17 cellular contexts compared by ENCODE assay signal in genomic region chr12:89472508-89472907, GRCh38. TPM values are rescaled to one million over a fixed set of nuclear protein-coding genes. Genes with fewer than 3 reads are reported as not detected.
DNase-seq lines count a peak whose midpoint lies in the region; ATAC-seq and TF ChIP-seq lines count a peak whose summit lies in the region.
"Had no signal": no experiment of that assay in that cellular context is flagged by ENCODE, and none has a peak within 500 bp of the region (broad histone marks: within the 10 kb centered on the region; RNA-seq: fewer than 3 reads in every experiment).

No MANE protein-coding gene starts in this region.

- H3K9me3 ChIP-seq in ovary = no peaks in the 10 kb centered on the region
- H3K9me3 ChIP-seq: ascending aorta, uterus had no signal

- no peaks in the 10 kb centered on the region for H3K27me3 Mint-ChIP-seq in activated CD8-positive, alpha-beta T cell treated with anti-CD3 and anti-CD28 coated beads for 36 hours
- no peaks in the 10 kb centered on the region for H3K27me3 Mint-ChIP-seq in stimulated activated naive B cell treated with anti-CD40 and anti-IgM and Interleukin-4, amounts not matched to agents 10 μg/mL and 1 μg/mL and 100 μg/mL, for 72 hours

- H3K36me3 ChIP-seq in ovary = no peaks in the 10 kb centered on the region
- H3K36me3 ChIP-seq: ascending aorta, uterus had no signal

- H3K4me3 Mint-ChIP-seq in activated CD8-positive, alpha-beta T cell treated with anti-CD3 and anti-CD28 coated beads for 36 hours = no peak overlapping the region
- no peak overlapping the region for H3K4me3 Mint-ChIP-seq in stimulated activated naive B cell treated with anti-CD40 and anti-IgM and Interleukin-4, amounts not matched to agents 10 μg/mL and 1 μg/mL and 100 μg/mL, for 72 hours
- H3K4me3 Mint-ChIP-seq: endodermal cell had no signal

- CTCF ChIA-PET in activated CD8-positive, alpha-beta T cell treated with anti-CD3 and anti-CD28 coated beads for 36 hours (lab: Charles Lee) = interaction anchor here (3.0 to 3.6 kb wide), 2 partner anchors 11 to 53 kb away, joined by 15 to 80 read pairs; partner anchors contain the start of genes GALNT4 and POC1B

- H3K4me3 ChIP-seq in fibroblast of pulmonary artery (replicated peaks; ENCODE audit: low read depth, low read length) (no peak overlapping the region), ovary (no peak overlapping the region)
- H3K4me3 ChIP-seq: ascending aorta, lung, uterus had no signal

- peak; percentile 44 to 63 for ATAC-seq in activated naive CD4-positive, alpha-beta T cell treated with anti-CD3 and anti-CD28 coated beads, Interleukin-2, amount 50 U/mL, for 72 hours
- ATAC-seq in activated CD8-positive, alpha-beta T cell treated with anti-CD3 and anti-CD28 coated beads for 36 hours = no peak
- no peak for ATAC-seq in stimulated activated naive B cell treated with anti-CD40 and anti-IgM and Interleukin-4, amounts not matched to agents 10 μg/mL and 1 μg/mL and 100 μg/mL, for 72 hours (replicated peaks)

- H3K9me3 Mint-ChIP-seq in activated naive CD4-positive, alpha-beta T cell treated with anti-CD3 and anti-CD28 coated beads, Interleukin-2, amount 50 U/mL, for 72 hours = no peaks in the 10 kb centered on the region
- no peaks in the 10 kb centered on the region for H3K9me3 Mint-ChIP-seq in activated CD8-positive, alpha-beta T cell treated with anti-CD3 and anti-CD28 coated beads for 36 hours
- H3K9me3 Mint-ChIP-seq in stimulated activated naive B cell treated with anti-CD40 and anti-IgM and Interleukin-4, amounts not matched to agents 10 μg/mL and 1 μg/mL and 100 μg/mL, for 72 hours = no peaks in the 10 kb centered on the region
- H3K9me3 Mint-ChIP-seq: endodermal cell had no signal

- TF ChIP-seq POLR2A in ovary (IDR thresholded peaks at IDR 0.05) = no peak

- H3K27ac ChIP-seq in substantia nigra (ENCODE audit: low read depth, low read length, poor library complexity, severe bottlenecking) (peak overlapping the region; percentile 58), ovary (no peak overlapping the region)
- H3K27ac ChIP-seq: ascending aorta, parathyroid adenoma, uterus had no signal

- TF ChIP-seq CTCF in activated CD8-positive, alpha-beta T cell treated with anti-CD3 and anti-CD28 coated beads for 36 hours (IDR thresholded peaks at IDR 0.05) = no peak
- no peak for TF ChIP-seq CTCF in fibroblast of pulmonary artery (IDR thresholded peaks at IDR 0.05; ENCODE audit: low read length, missing control alignments)
- TF ChIP-seq CTCF in ovary (IDR thresholded peaks at IDR 0.05) = no peak

- 58 to 67% (median 60%) methylated on average over 2 of the region's 2 CpGs for WGBS in ovary, 3 donors

- no peak for DNase-seq in activated naive CD4-positive, alpha-beta T cell treated with anti-CD3 and anti-CD28 coated beads, Interleukin-2, amount 50 U/mL, for 72 hours (ENCODE audit: low spot score in 2 of 2)
- DNase-seq in activated naive CD4-positive, alpha-beta T cell (lab: John Stamatoyannopoulos, UW) = no peak
- no peak for DNase-seq in activated CD8-positive, alpha-beta T cell treated with anti-CD3 and anti-CD28 coated beads for 36 hours
- peak; percentile 47 for DNase-seq in fibroblast of pulmonary artery (ENCODE audit: low read depth)
- peak in 3 of 49 donors; percentile 8 to 30 (median 20) for DNase-seq in substantia nigra (lab: John Stamatoyannopoulos, UW)
- no peak for DNase-seq in ovary
- no peak for DNase-seq in NCI-H774 (lab: John Stamatoyannopoulos, UW)
- DNase-seq in stimulated activated naive B cell treated with anti-CD40 and anti-IgM and Interleukin-4, amounts not matched to agents 10 μg/mL and 1 μg/mL and 100 μg/mL, for 72 hours = no peak
- DNase-seq: activated CD8-positive, alpha-beta memory T cell treated with anti-CD3 and anti-CD28 coated beads, Interleukin-2, amount 50 U/mL, for 4 hours; DND-41; endodermal cell; NCI-H1105 treated with DMSO at 0.1 percent for 48 hours; NCI-H510A; uterus had no signal

- no peaks in the 10 kb centered on the region for H3K36me3 Mint-ChIP-seq in activated naive CD4-positive, alpha-beta T cell treated with anti-CD3 and anti-CD28 coated beads, Interleukin-2, amount 50 U/mL, for 72 hours
- peaks cover 8% of the 10 kb centered on the region for H3K36me3 Mint-ChIP-seq in activated CD8-positive, alpha-beta T cell treated with anti-CD3 and anti-CD28 coated beads for 36 hours (ENCODE audit: low read depth)
- peaks cover 0 to 7% of the 10 kb centered on the region in 2 donors for H3K36me3 Mint-ChIP-seq in stimulated activated naive B cell treated with anti-CD40 and anti-IgM and Interleukin-4, amounts not matched to agents 10 μg/mL and 1 μg/mL and 100 μg/mL, for 72 hours

- TF ChIP-seq EP300 in ovary (IDR thresholded peaks at IDR 0.05) = no peak

- POLR2A ChIA-PET in activated CD8-positive, alpha-beta T cell treated with anti-CD3 and anti-CD28 coated beads for 36 hours (lab: Charles Lee) = no interaction called here

- peaks cover 5% of the 10 kb centered on the region for H3K4me1 ChIP-seq in ovary (ENCODE audit: insufficient read depth)
- H3K4me1 ChIP-seq: ascending aorta, parathyroid adenoma, uterus had no signal

- peak overlapping the region; percentile 32 to 84 for H3K27ac Mint-ChIP-seq in activated naive CD4-positive, alpha-beta T cell treated with anti-CD3 and anti-CD28 coated beads, Interleukin-2, amount 50 U/mL, for 72 hours
- peak overlapping the region; percentile 2 for H3K27ac Mint-ChIP-seq in activated CD8-positive, alpha-beta T cell treated with anti-CD3 and anti-CD28 coated beads for 36 hours
- H3K27ac Mint-ChIP-seq in stimulated activated naive B cell treated with anti-CD40 and anti-IgM and Interleukin-4, amounts not matched to agents 10 μg/mL and 1 μg/mL and 100 μg/mL, for 72 hours = no peak overlapping the region
- H3K27ac Mint-ChIP-seq: endodermal cell had no signal

- H3K27me3 ChIP-seq in ovary = no peaks in the 10 kb centered on the region
- H3K27me3 ChIP-seq: ascending aorta, uterus had no signal

- intact Hi-C loops in activated CD8-positive, alpha-beta T cell treated with anti-CD3 and anti-CD28 coated beads for 36 hours (cut with micrococcal nuclease) = no loop called here
- intact Hi-C loops in ovary (cut with DNase I) = loop anchor here in 3 of 4 donors (10.0 kb wide), 1 partner anchor 52 kb away; the partner anchor contains the start of genes GALNT4 (in 3 of the 3) and POC1B (in 3 of the 3)

- H3K4me1 Mint-ChIP-seq in activated CD8-positive, alpha-beta T cell treated with anti-CD3 and anti-CD28 coated beads for 36 hours (ENCODE audit: low read depth) = peaks cover 57% of the 10 kb centered on the region
- peaks cover 14 to 32% of the 10 kb centered on the region in 2 donors for H3K4me1 Mint-ChIP-seq in stimulated activated naive B cell treated with anti-CD40 and anti-IgM and Interleukin-4, amounts not matched to agents 10 μg/mL and 1 μg/mL and 100 μg/mL, for 72 hours
- H3K4me1 Mint-ChIP-seq: endodermal cell had no signal

RNA-seq across cellular contexts. Expression of gene GALNT4, which starts 52.1 kb away (rescaled TPM):
- 1 to 10 TPM; 3.0 to 6.5 TPM for total RNA-seq in activated naive CD4-positive, alpha-beta T cell treated with anti-CD3 and anti-CD28 coated beads, Interleukin-2, amount 50 U/mL, for 72 hours
- 1 to 10 TPM; 5.9 to 6.4 TPM for total RNA-seq in activated CD8-positive, alpha-beta T cell treated with anti-CD3 and anti-CD28 coated beads for 36 hours
- 10 to 100 TPM in 1 of 7 donors, 1 to 10 TPM in 6; 2.7 to 12.5 (median 4.9) TPM for total RNA-seq in ovary
- polyA plus RNA-seq in ovary = 1 to 10 TPM; 2.0 to 5.3 TPM

RNA-seq across cellular contexts. Expression of gene POC1B, which starts 53.3 kb away (rescaled TPM):
- total RNA-seq in activated naive CD4-positive, alpha-beta T cell treated with anti-CD3 and anti-CD28 coated beads, Interleukin-2, amount 50 U/mL, for 72 hours = 10 to 100 TPM; 18.3 to 35.8 TPM
- total RNA-seq in activated CD8-positive, alpha-beta T cell treated with anti-CD3 and anti-CD28 coated beads for 36 hours = 10 to 100 TPM; 31.9 to 34.8 TPM
- 10 to 100 TPM; 11.4 to 29.2 (median 21.2) TPM for total RNA-seq in ovary
- polyA plus RNA-seq in ovary = 10 to 100 TPM in 1 of 2 donors, 1 to 10 TPM in 1; 8.5 to 10.5 TPM

Comparison
In these comparisons a context has a peak if more than half of its experiments do, and no peak if none do; other contexts are left out.
1. ATAC-seq: peak in activated naive CD4-positive, alpha-beta T cell treated with anti-CD3 and anti-CD28 coated beads, Interleukin-2, amount 50 U/mL, for 72 hours (2 of 2); none in activated CD8-positive, alpha-beta T cell treated with anti-CD3 and anti-CD28 coated beads for 36 hours (single experiment) and stimulated activated naive B cell treated with anti-CD40 and anti-IgM and Interleukin-4, amounts not matched to agents 10 μg/mL and 1 μg/mL and 100 μg/mL, for 72 hours (0 of 2).